ENCODE assay signal across 1 cellular context in the genomic region with DNA sequence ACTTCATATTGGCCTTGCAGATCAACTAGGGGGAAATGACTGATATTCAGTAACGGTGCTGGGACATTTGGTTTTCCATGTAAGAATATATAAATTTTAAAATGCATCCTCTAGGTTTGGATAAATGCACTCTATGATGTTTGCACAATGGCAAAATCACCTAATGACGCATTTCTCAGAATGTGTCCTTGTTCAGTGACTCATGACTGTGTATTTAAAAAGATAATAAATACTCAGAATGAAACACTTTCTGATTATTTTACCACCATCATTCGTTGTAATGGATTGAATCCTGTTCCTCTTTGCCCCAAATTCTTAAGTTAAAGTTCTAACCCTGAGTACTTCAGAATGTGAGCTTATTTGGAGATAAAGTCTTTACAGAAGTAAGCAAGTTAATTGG.
TF ChIP-seq lines count a peak whose summit lies in the region.

No MANE protein-coding gene starts in this region.

TF ChIP-seq in SK-N-SH, 30 proteins besides CTCF, POLR2A, EP300 and RAD21 (continued from another document):
- no peak for TF ChIP-seq MEF2A (IDR thresholded peaks at IDR 0.05; ENCODE audit: borderline replicate concordance, low read depth)
